Comparison of ENCODE assay signal across 2 cellular contexts in the genomic region with DNA sequence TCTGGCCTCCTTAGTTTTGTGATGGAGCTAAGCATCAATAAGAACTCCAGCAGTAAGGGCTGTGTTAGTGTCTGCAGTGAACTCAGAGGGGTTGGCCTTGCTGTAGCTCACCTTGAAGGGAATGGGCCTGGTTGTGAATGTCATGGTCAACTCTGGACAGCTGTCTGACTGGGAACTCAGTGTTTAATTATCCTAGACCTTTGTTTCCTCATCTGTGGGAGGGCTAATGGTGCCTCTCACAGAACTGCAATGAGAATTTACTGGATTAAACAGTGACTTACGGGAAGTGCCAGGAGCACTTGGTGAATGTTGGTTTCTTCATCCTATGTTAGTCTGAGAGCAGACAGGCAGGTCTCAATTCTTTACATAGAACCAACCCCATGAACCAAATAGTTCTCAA.
A peak's percentile ranks its signal among the peaks of the same experiment; 100 is the strongest.
TF ChIP-seq lines count a peak whose summit lies in the region.

No MANE protein-coding gene starts in this region.

TF ChIP-seq in GM23338, 12 proteins besides CTCF, POLR2A, EP300 and RAD21:
- TF ChIP-seq ZNF114 (CRISPR knock-in tag; IDR thresholded peaks at IDR 0.05): no peak
- TF ChIP-seq POLR2AphosphoS5 (IDR thresholded peaks at IDR 0.05; ENCODE audit: low read depth): no peak
- no peak for TF ChIP-seq STAT1 (IDR thresholded peaks at IDR 0.05; ENCODE audit: unreplicated experiment)
TF ChIP-seq in GM23338: peak in this region for 0.

TF ChIP-seq in HepG2, 621 proteins besides CTCF, POLR2A, EP300 and RAD21:
- no peak for TF ChIP-seq ZBTB42 (CRISPR knock-in tag; IDR thresholded peaks at IDR 0.05)
- TF ChIP-seq, protein P1, sequence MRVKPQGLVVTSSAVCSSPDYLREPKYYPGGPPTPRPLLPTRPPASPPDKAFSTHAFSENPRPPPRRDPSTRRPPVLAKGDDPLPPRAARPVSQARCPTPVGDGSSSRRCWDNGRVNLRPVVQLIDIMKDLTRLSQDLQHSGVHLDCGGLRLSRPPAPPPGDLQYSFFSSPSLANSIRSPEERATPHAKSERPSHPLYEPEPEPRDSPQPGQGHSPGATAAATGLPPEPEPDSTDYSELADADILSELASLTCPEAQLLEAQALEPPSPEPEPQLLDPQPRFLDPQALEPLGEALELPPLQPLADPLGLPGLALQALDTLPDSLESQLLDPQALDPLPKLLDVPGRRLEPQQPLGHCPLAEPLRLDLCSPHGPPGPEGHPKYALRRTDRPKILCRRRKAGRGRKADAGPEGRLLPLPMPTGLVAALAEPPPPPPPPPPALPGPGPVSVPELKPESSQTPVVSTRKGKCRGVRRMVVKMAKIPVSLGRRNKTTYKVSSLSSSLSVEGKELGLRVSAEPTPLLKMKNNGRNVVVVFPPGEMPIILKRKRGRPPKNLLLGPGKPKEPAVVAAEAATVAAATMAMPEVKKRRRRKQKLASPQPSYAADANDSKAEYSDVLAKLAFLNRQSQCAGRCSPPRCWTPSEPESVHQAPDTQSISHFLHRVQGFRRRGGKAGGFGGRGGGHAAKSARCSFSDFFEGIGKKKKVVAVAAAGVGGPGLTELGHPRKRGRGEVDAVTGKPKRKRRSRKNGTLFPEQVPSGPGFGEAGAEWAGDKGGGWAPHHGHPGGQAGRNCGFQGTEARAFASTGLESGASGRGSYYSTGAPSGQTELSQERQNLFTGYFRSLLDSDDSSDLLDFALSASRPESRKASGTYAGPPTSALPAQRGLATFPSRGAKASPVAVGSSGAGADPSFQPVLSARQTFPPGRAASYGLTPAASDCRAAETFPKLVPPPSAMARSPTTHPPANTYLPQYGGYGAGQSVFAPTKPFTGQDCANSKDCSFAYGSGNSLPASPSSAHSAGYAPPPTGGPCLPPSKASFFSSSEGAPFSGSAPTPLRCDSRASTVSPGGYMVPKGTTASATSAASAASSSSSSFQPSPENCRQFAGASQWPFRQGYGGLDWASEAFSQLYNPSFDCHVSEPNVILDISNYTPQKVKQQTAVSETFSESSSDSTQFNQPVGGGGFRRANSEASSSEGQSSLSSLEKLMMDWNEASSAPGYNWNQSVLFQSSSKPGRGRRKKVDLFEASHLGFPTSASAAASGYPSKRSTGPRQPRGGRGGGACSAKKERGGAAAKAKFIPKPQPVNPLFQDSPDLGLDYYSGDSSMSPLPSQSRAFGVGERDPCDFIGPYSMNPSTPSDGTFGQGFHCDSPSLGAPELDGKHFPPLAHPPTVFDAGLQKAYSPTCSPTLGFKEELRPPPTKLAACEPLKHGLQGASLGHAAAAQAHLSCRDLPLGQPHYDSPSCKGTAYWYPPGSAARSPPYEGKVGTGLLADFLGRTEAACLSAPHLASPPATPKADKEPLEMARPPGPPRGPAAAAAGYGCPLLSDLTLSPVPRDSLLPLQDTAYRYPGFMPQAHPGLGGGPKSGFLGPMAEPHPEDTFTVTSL (CRISPR knock-in tag; IDR thresholded peaks at IDR 0.05; ENCODE audit: borderline replicate concordance): no peak
- TF ChIP-seq PAF1 (CRISPR knock-in tag; IDR thresholded peaks at IDR 0.05): peak; percentile 33
- TF ChIP-seq SRSF4 (IDR thresholded peaks at IDR 0.05; ENCODE audit: low read depth, low read length, poor library complexity, severe bottlenecking): no peak
- no peak for TF ChIP-seq ZNF101 (CRISPR knock-in tag; IDR thresholded peaks at IDR 0.05; ENCODE audit: borderline replicate concordance, low read depth)
- TF ChIP-seq POLR2G (IDR thresholded peaks at IDR 0.05; ENCODE audit: low read depth, low read length): 0 out of 2 replicates have a peak, but pooled peaks have one; percentile 19
- TF ChIP-seq ZNF292 (CRISPR knock-in tag; IDR thresholded peaks at IDR 0.05; ENCODE audit: borderline replicate concordance, low read depth): no peak
